19 cellular contexts compared by ENCODE assay signal in the genomic region with DNA sequence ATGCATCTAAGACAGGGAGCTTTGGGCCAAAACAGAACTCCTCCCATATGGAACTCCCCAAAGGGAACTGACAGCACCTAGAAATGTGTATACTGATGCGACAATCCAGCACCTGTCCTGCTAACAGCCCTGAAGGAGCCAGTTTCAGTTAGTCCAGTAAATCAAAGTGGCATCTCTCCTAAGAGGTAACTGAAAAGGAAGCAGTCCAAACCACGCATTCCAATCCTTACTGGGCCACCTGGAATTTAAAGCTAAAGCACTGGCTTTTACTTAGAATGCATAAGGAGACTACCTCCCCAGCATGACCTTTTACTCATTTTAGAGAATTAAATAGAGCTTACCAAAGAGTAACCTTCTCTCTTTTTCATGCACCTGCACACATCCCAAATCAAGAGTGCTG.
A peak's percentile ranks its signal among the peaks of the same experiment; 100 is the strongest.
DNase-seq lines count a peak whose midpoint lies in the region; ATAC-seq, FAIRE-seq and TF ChIP-seq lines count a peak whose summit lies in the region.
"Had no signal": no experiment of that assay in that cellular context is flagged by ENCODE, and none has a peak within 500 bp of the region (broad histone marks: within the 10 kb centered on the region; RNA-seq: fewer than 3 reads in every experiment).

No MANE protein-coding gene starts in this region.

- POLR2A ChIA-PET in WTC11 (lab: Charles Lee) = no interaction called here

- H3K4me3 Mint-ChIP-seq in WTC11 = peak overlapping the region; percentile 27; the same call in 1 of the 2 replicates
- H3K4me3 Mint-ChIP-seq: CD4-positive, CD25-positive, alpha-beta regulatory T cell had no signal

- CTCF ChIA-PET in WTC11 (lab: Charles Lee) = interaction anchor here (0.6 to 1.4 kb wide), 2 partner anchors 15 to 645 kb away, joined by 3 read pairs; no protein-coding TSS in a partner anchor

- FAIRE-seq in urothelium cell line (lab: Jason Lieb, UNC) = no peak

- ATAC-seq in WTC11 (peak; percentile 70), upper lobe of right lung (no peak), gastrocnemius medialis (no peak)
- ATAC-seq: HCT116 had no signal

- no peak overlapping the region; the same call in 1 of the 2 replicates for H3K4me3 ChIP-seq in HUES48 (ENCODE audit: low read depth, low read length)
- peak overlapping the region; percentile 46 for H3K4me3 ChIP-seq in iPS-20b (ENCODE audit: low read length)
- no peak overlapping the region for H3K4me3 ChIP-seq in upper lobe of right lung
- H3K4me3 ChIP-seq in gastrocnemius medialis = no peak overlapping the region
- H3K4me3 ChIP-seq: MG63, Peyer's patch had no signal

- TF ChIP-seq POLR2A in gastrocnemius medialis (IDR thresholded peaks at IDR 0.05) = no peak

- in situ Hi-C loops in gastrocnemius medialis (cut with MboI; ENCODE audit: low sequenced_read_pairs in 4 of 4) = no loop called here

- peak overlapping the region; percentile 92 for H3K27ac Mint-ChIP-seq in WTC11
- H3K27ac Mint-ChIP-seq: CD4-positive, CD25-positive, alpha-beta regulatory T cell had no signal

- H3K9me3 ChIP-seq in HUES48 (ENCODE audit: control insufficient read depth, insufficient read depth, low read length) (no peaks in the 10 kb centered on the region), iPS-20b (ENCODE audit: insufficient read depth, low read depth, low read length) (no peaks in the 10 kb centered on the region), upper lobe of right lung (no peaks in the 10 kb centered on the region), gastrocnemius medialis (no peaks in the 10 kb centered on the region)
- H3K9me3 ChIP-seq: MG63, Peyer's patch had no signal

- intact Hi-C loops in upper lobe of right lung (cut with DNase I) (no loop called here), gastrocnemius medialis (cut with DNase I; ENCODE audit: low total_unique reads) (no loop called here)

- no peaks in the 10 kb centered on the region for H3K36me3 Mint-ChIP-seq in WTC11
- H3K36me3 Mint-ChIP-seq: CD4-positive, CD25-positive, alpha-beta regulatory T cell had no signal

- H3K36me3 ChIP-seq in HUES48 (ENCODE audit: control insufficient read depth, insufficient read depth, low read length) (no peaks in the 10 kb centered on the region), iPS-20b (ENCODE audit: insufficient read depth, low read depth, low read length) (no peaks in the 10 kb centered on the region), upper lobe of right lung (no peaks in the 10 kb centered on the region), gastrocnemius medialis (no peaks in the 10 kb centered on the region)
- H3K36me3 ChIP-seq: MG63, Peyer's patch had no signal

- H3K4me1 Mint-ChIP-seq in WTC11 = peaks cover 39% of the 10 kb centered on the region
- H3K4me1 Mint-ChIP-seq: CD4-positive, CD25-positive, alpha-beta regulatory T cell had no signal

- H3K27me3 ChIP-seq in HUES48 (ENCODE audit: control insufficient read depth, insufficient read depth, low read length) (no peaks in the 10 kb centered on the region), iPS-20b (ENCODE audit: insufficient read depth, low read length) (no peaks in the 10 kb centered on the region), upper lobe of right lung (no peaks in the 10 kb centered on the region), gastrocnemius medialis (no peaks in the 10 kb centered on the region)
- H3K27me3 ChIP-seq: MG63, Peyer's patch had no signal

- peaks cover 31% of the 10 kb centered on the region for H3K4me1 ChIP-seq in HUES48 (ENCODE audit: control insufficient read depth, insufficient read depth, low read length)
- H3K4me1 ChIP-seq in iPS-20b (ENCODE audit: insufficient read depth, low read length) = peaks cover 23% of the 10 kb centered on the region
- no peaks in the 10 kb centered on the region for H3K4me1 ChIP-seq in upper lobe of right lung
- peaks cover 0 to 6% of the 10 kb centered on the region in 2 donors for H3K4me1 ChIP-seq in gastrocnemius medialis
- H3K4me1 ChIP-seq: Peyer's patch had no signal

- TF ChIP-seq CTCF in WTC11 (IDR thresholded peaks at IDR 0.05) (no peak), upper lobe of right lung (IDR thresholded peaks at IDR 0.05) (no peak), gastrocnemius medialis (IDR thresholded peaks at IDR 0.05 in 4 of 5, conservative IDR thresholded peaks at IDR 0.05 in 1 of 5) (no peak)

- H3K27me3 Mint-ChIP-seq in WTC11 (ENCODE audit: low read depth) = no peaks in the 10 kb centered on the region
- H3K27me3 Mint-ChIP-seq: CD4-positive, CD25-positive, alpha-beta regulatory T cell had no signal

- H3K9ac ChIP-seq in HUES48 (ENCODE audit: low read depth, low read length) (no peak overlapping the region), iPS-20b (ENCODE audit: low read depth, low read length) (no peak overlapping the region)

- DNase-seq in WTC11 (ENCODE audit: low spot score) (no peak), urothelium cell line (ENCODE audit: low spot score) (peak; percentile 13), upper lobe of right lung (no peak), gastrocnemius medialis (no peak), NCI-H446 treated with DMSO at 0.1 percent for 48 hours (lab: John Stamatoyannopoulos, UW) (no peak)
- DNase-seq: CD4-positive, CD25-positive, alpha-beta regulatory T cell; DMS79; Kasumi-1; MG63; NCI-H1048; NCI-H1417 treated with DMSO at 0.1 percent for 48 hours; NCI-H187; NCI-H2227 treated with DMSO at 0.1 percent for 48 hours; NCI-H510A treated with DMSO at 0.1 percent for 48 hours; NCI-H774; Peyer's patch had no signal

- no peaks in the 10 kb centered on the region for H3K9me3 Mint-ChIP-seq in WTC11

- H3K27ac ChIP-seq in HUES48 (ENCODE audit: low read depth, low read length) (peak overlapping the region; percentile 62), iPS-20b (ENCODE audit: low read length) (no peak overlapping the region), upper lobe of right lung (no peak overlapping the region), gastrocnemius medialis (no peak overlapping the region)
- H3K27ac ChIP-seq: Peyer's patch had no signal

TF ChIP-seq in WTC11, 78 proteins besides CTCF, POLR2A, EP300 and RAD21 (continues in another document):
- no peak for TF ChIP-seq GABPB1 (CRISPR knock-in tag; IDR thresholded peaks at IDR 0.05)
- no peak for TF ChIP-seq SP1 (CRISPR knock-in tag; conservative IDR thresholded peaks at IDR 0.05)
- TF ChIP-seq, protein P1, sequence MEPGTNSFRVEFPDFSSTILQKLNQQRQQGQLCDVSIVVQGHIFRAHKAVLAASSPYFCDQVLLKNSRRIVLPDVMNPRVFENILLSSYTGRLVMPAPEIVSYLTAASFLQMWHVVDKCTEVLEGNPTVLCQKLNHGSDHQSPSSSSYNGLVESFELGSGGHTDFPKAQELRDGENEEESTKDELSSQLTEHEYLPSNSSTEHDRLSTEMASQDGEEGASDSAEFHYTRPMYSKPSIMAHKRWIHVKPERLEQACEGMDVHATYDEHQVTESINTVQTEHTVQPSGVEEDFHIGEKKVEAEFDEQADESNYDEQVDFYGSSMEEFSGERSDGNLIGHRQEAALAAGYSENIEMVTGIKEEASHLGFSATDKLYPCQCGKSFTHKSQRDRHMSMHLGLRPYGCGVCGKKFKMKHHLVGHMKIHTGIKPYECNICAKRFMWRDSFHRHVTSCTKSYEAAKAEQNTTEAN (CRISPR knock-in tag; IDR thresholded peaks at IDR 0.05) = no peak
- no peak for TF ChIP-seq AR (CRISPR knock-in tag; IDR thresholded peaks at IDR 0.05)
- TF ChIP-seq ZNF138 (CRISPR knock-in tag; conservative IDR thresholded peaks at IDR 0.05) = no peak
- no peak for TF ChIP-seq NR1H2 (CRISPR knock-in tag; IDR thresholded peaks at IDR 0.05)
- TF ChIP-seq RELA (CRISPR knock-in tag; IDR thresholded peaks at IDR 0.05; ENCODE audit: borderline replicate concordance) = no peak
- TF ChIP-seq, protein P2, sequence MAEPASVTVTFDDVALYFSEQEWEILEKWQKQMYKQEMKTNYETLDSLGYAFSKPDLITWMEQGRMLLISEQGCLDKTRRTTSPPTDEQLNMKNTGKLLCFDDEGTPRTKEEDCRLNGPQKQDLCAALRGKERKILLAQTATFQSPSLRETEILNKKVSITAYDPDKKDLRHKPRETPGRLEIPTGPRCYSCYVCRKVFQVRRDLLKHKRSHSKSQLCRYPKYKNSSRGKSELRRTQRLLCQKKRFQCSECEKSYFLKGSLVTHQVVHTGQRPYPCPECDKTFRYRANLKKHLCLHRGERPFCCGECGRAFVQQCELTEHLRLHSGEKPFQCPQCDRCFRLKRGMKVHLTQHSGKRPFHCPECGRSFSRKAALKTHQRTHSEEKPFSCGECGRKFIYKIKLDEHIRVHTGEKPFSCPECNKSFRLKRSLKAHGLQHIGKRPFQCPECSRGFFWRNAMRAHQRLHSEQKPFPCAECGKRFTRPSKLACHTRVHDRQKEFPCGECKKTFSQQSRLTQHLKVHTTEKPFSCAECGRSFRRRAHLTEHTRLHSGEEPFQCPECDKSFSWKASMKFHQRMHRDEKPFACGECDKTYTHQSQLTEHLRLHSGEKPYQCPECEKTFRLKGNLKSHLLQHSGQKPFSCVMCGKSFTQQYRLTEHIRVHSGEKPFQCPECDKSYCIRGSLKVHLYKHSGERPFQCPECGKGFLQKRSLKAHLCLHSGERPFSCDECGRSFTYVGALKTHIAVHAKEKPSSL (CRISPR knock-in tag; conservative IDR thresholded peaks at IDR 0.05) = no peak
- TF ChIP-seq ETV6 (CRISPR knock-in tag; IDR thresholded peaks at IDR 0.05) = no peak
- TF ChIP-seq FOXJ3 (CRISPR knock-in tag; IDR thresholded peaks at IDR 0.05; ENCODE audit: borderline replicate concordance) = no peak
